ENCODE assay signal across 8 cellular contexts in genomic region chr17:4144411-4144747, GRCh38. TPM values are rescaled to one million over a fixed set of nuclear protein-coding genes. Genes with fewer than 3 reads are reported as not detected.
DNase-seq lines count a peak whose midpoint lies in the region; ATAC-seq, FAIRE-seq and TF ChIP-seq lines count a peak whose summit lies in the region.

No MANE protein-coding gene starts in this region.

- H3K4me3 ChIP-seq in fibroblast of villous mesenchyme (ENCODE audit: low read depth, low read length) (peak overlapping the region; percentile 87), skeletal muscle cell (ENCODE audit: low read depth, low read length) (peak overlapping the region; percentile 73)

- no peak for ATAC-seq in T-helper 17 cell

- H3K27ac Mint-ChIP-seq in T-helper 17 cell: peak overlapping the region; percentile 100

- peak overlapping the region; percentile 98 for H3K4me3 Mint-ChIP-seq in T-helper 17 cell

- FAIRE-seq in GM12891 (lab: Jason Lieb, UNC): peak; percentile 80

- TF ChIP-seq CTCF in fibroblast of villous mesenchyme (IDR thresholded peaks at IDR 0.05; ENCODE audit: insufficient read depth, low read depth, low read length): no peak

- no peaks in the 10 kb centered on the region for H3K27me3 Mint-ChIP-seq in T-helper 17 cell

- no peak for TF ChIP-seq POLR2A in GM12891 (IDR thresholded peaks at IDR 0.05; ENCODE audit: low read depth, low read length)

- no peaks in the 10 kb centered on the region for H3K9me3 ChIP-seq in T-helper 17 cell (ENCODE audit: control insufficient read depth, low read length, poor library complexity, severe bottlenecking)

- DNase-seq in GM12891 (ENCODE audit: insufficient read length, low spot score) (no peak), T-helper 17 cell (no peak), fibroblast of villous mesenchyme (ENCODE audit: low read depth) (no peak), skeletal muscle cell (ENCODE audit: low read depth) (no peak), MV-4-11 (lab: John Stamatoyannopoulos, UW) (no peak), SIG-M5 treated with dmso at 0.1 percent for 504 hours (lab: John Stamatoyannopoulos, UW; ENCODE audit: unreplicated experiment) (no peak), medulla oblongata (ENCODE audit: extremely low spot score) (no peak)
- no peak for DNase-seq in stimulated activated naive CD4-positive, alpha-beta T cell treated with Interleukin-2 at 50 U/mL for 16 hours (lab: John Stamatoyannopoulos, UW)

- H3K4me1 Mint-ChIP-seq in T-helper 17 cell: peaks cover 38% of the 10 kb centered on the region

- peaks cover 4% of the 10 kb centered on the region for H3K36me3 Mint-ChIP-seq in T-helper 17 cell (ENCODE audit: low read depth)

TF ChIP-seq in GM12891, 5 proteins besides CTCF, POLR2A, EP300 and RAD21:
- TF ChIP-seq TAF1 (IDR thresholded peaks at IDR 0.05; ENCODE audit: low read depth, low read length) (no peak), POLR2AphosphoS5 (IDR thresholded peaks at IDR 0.05; ENCODE audit: low read depth, low read length) (no peak), PAX5 (IDR thresholded peaks at IDR 0.05; ENCODE audit: insufficient read depth, low read length, severe bottlenecking) (no peak), POU2F2 (IDR thresholded peaks at IDR 0.05; ENCODE audit: low read depth, low read length) (no peak), SPI1 (IDR thresholded peaks at IDR 0.05; ENCODE audit: low read depth, low read length) (no peak)

RNA-seq across cellular contexts. Expression of gene CYB5D2, which starts 1.4 kb away (rescaled TPM):
- polyA plus RNA-seq in GM12891 (2012; ENCODE audit: low read depth, missing spikeins): 11.3 TPM
- total RNA-seq in T-helper 17 cell: 1 to 10 TPM; 7.8 to 8.2 TPM
- 19.4 and 19.6 TPM in 2 replicates for total RNA-seq in fibroblast of villous mesenchyme

RNA-seq across cellular contexts. Expression of gene ZZEF1, which starts 1.5 kb away (rescaled TPM):
- 12.2 TPM for polyA plus RNA-seq in GM12891 (2012; ENCODE audit: low read depth, missing spikeins)
- 100 to 1,000 TPM; 117 to 123 TPM for total RNA-seq in T-helper 17 cell
- 43.8 and 48.4 TPM in 2 replicates for total RNA-seq in fibroblast of villous mesenchyme
